7 cellular contexts compared by ENCODE assay signal in the genomic region with DNA sequence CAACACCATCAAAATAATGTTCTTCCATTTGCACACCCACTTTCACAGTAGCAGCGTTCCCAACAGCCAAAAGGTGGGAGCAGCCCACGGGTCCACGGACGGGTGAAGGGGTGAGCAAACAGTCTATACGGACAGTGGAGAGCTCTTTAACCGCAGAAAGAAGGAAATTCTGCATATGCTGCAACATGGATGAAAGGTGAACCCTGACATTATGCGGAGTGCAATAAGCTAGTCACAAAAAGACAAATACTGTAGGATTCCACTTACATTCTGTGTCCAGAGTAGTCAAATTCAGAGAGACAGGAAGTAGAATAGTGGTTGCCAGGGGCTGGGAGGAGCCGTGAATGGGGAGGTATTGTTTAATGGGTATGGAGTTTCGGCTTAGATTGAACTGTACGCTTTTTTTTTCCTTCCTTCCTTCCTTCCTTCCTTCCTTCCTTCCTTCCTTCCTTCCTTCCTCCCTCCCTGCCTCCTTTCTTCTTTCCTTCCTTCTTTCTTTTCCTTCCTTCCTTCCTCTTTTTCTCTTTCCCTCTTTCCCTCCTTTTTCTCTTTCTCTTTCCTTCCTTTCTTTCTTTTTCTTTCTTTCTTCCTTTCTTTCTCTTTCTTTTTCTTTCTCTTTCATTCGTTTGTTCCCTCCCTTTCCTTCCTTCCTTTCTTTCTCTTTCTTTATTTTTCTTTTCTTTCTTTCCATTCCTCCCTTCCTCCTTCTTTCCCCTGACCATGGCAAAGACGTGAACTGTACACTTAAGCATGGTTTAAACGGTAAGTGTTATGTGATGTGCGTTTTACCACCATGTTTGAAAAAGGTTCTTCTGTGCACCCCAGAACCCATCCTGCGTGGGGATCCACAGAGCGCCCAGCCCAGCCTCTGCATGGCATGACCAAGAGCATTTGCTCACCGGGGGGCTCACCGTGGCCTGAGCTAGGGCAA.
DNase-seq lines count a peak whose midpoint lies in the region; ATAC-seq and TF ChIP-seq lines count a peak whose summit lies in the region.

No MANE protein-coding gene starts in this region.

- H4K20me1 ChIP-seq in DND-41 (ENCODE audit: insufficient read depth, low read length), result no peaks in the 10 kb centered on the region

- peaks cover 27% of the 10 kb centered on the region for H3K4me1 ChIP-seq in DND-41 (ENCODE audit: insufficient read depth, low read length)

- H3K4me3 ChIP-seq in DND-41 (ENCODE audit: low read depth in 1 of 2, low read length in 2 of 2), result peak overlapping the region; percentile 28 to 63

- peak overlapping the region; percentile 93 for H2AFZ ChIP-seq in DND-41 (ENCODE audit: low read depth, low read length)

- no peak for TF ChIP-seq CTCF in DND-41 (IDR thresholded peaks at IDR 0.05; ENCODE audit: borderline replicate concordance, extremely low read depth, low read length, poor library complexity, severe bottlenecking)

- H3K4me2 ChIP-seq in DND-41 (ENCODE audit: insufficient read depth, low read length), result peak overlapping the region; percentile 90

- H3K9ac ChIP-seq in DND-41 (ENCODE audit: low read depth, low read length), result peak overlapping the region; percentile 54

- no peaks in the 10 kb centered on the region for H3K79me2 ChIP-seq in DND-41 (ENCODE audit: insufficient read depth, low read length)

- peak; percentile 59 for DNase-seq in DND-41
- DNase-seq in NCI-H1694 treated with DMSO at 0.1 percent for 48 hours (lab: John Stamatoyannopoulos, UW), result peak; percentile 92
- peak; percentile 34 to 45 for DNase-seq in activated T-cell treated with anti-CD3 and anti-CD28 coated beads, Interleukin-2, amount 50 U/mL, for 48 hours
- DNase-seq in foreskin melanocyte, result peak; percentile 77
- DNase-seq in non-pigmented ciliary epithelial cell (ENCODE audit: low read depth), result peak; percentile 24
- DNase-seq in stimulated activated CD8-positive, alpha-beta memory T cell treated with anti-CD3 and anti-CD28 coated beads, Interleukin-4, amount 100 ng/mL, for 48 hours, result no peak

- ATAC-seq in DND-41 (ENCODE audit: insufficient read depth, low read depth), result peak; percentile 26; the same call in 2 of the 3 replicates
- peak; percentile 14 for ATAC-seq in GM21723 (IDR thresholded peaks at IDR 0.05; ENCODE audit: unreplicated experiment)

- no peaks in the 10 kb centered on the region for H3K9me3 ChIP-seq in DND-41 (ENCODE audit: insufficient read depth, low read length, severe bottlenecking)

- no peaks in the 10 kb centered on the region for H3K36me3 ChIP-seq in DND-41 (ENCODE audit: insufficient read depth, low read length)

- peak overlapping the region; percentile 71 for H3K27ac ChIP-seq in DND-41 (ENCODE audit: low read length)

- H3K27me3 ChIP-seq in DND-41 (ENCODE audit: insufficient read depth, low read length, poor library complexity), result no peaks in the 10 kb centered on the region
